1 cellular context compared by ENCODE assay signal in genomic region chr3:183349421-183350157, GRCh38.
A peak's percentile ranks its signal among the peaks of the same experiment; 100 is the strongest.
TF ChIP-seq lines count a peak whose summit lies in the region.

No MANE protein-coding gene starts in this region.

TF ChIP-seq in K562, 482 proteins besides CTCF, POLR2A, EP300 and RAD21 (continued from another document and continues in another):
- no peak for TF ChIP-seq CLOCK (CRISPR knock-in tag; IDR thresholded peaks at IDR 0.05; ENCODE audit: borderline replicate concordance)
- TF ChIP-seq CBFA2T2 (conservative IDR thresholded peaks at IDR 0.05), result peak; percentile 51; the same call in 1 of the 2 replicates
- TF ChIP-seq FOXJ2 (tag; IDR thresholded peaks at IDR 0.05), result no peak
- TF ChIP-seq TOE1 (IDR thresholded peaks at IDR 0.05; ENCODE audit: borderline replicate concordance), result no peak
- no peak for TF ChIP-seq TOE1 (CRISPR knock-in tag; IDR thresholded peaks at IDR 0.05; ENCODE audit: borderline replicate concordance, low read depth)
- no peak for TF ChIP-seq ZNF583 (CRISPR knock-in tag; IDR thresholded peaks at IDR 0.05)
- TF ChIP-seq SP1 (CRISPR knock-in tag; IDR thresholded peaks at IDR 0.05), result no peak
- TF ChIP-seq BRD9 (IDR thresholded peaks at IDR 0.05; ENCODE audit: low read depth, partially characterized antibody), result no peak
- no peak for TF ChIP-seq RAD51 (IDR thresholded peaks at IDR 0.05; ENCODE audit: borderline replicate concordance, low read depth)
- TF ChIP-seq ATF4 (CRISPR knock-in tag; IDR thresholded peaks at IDR 0.05), result no peak
- TF ChIP-seq RREB1 (CRISPR knock-in tag; IDR thresholded peaks at IDR 0.05), result no peak
- no peak for TF ChIP-seq RUNX1 (IDR thresholded peaks at IDR 0.05; ENCODE audit: low read depth)
- TF ChIP-seq DLX4 (CRISPR knock-in tag; IDR thresholded peaks at IDR 0.05), result no peak
- 0 out of 2 replicates have a peak, but pooled peaks have one; percentile 35 for TF ChIP-seq SMARCC2 (IDR thresholded peaks at IDR 0.05; ENCODE audit: low read depth)
- TF ChIP-seq ZKSCAN8 (CRISPR knock-in tag; IDR thresholded peaks at IDR 0.05), result no peak
- no peak for TF ChIP-seq BDP1 (IDR thresholded peaks at IDR 0.05; ENCODE audit: insufficient read depth, insufficient read length)
- TF ChIP-seq TBP (optimal IDR thresholded peaks at IDR 0.05; ENCODE audit: low read depth, low read length), result no peak
- no peak for TF ChIP-seq ZZZ3 (IDR thresholded peaks at IDR 0.05)
- no peak for TF ChIP-seq ZNF184 (CRISPR knock-in tag; IDR thresholded peaks at IDR 0.05)
- TF ChIP-seq NCOA6 (IDR thresholded peaks at IDR 0.05), result no peak
- no peak for TF ChIP-seq PKNOX1 (IDR thresholded peaks at IDR 0.05)
- TF ChIP-seq BRF1 (IDR thresholded peaks at IDR 0.05; ENCODE audit: borderline replicate concordance, extremely low read depth, insufficient read length), result no peak
- no peak for TF ChIP-seq ZNF717 (CRISPR knock-in tag; IDR thresholded peaks at IDR 0.05)
- no peak for TF ChIP-seq PREB (CRISPR knock-in tag; IDR thresholded peaks at IDR 0.05)
- TF ChIP-seq MCM5 (IDR thresholded peaks at IDR 0.05; ENCODE audit: low read depth), result no peak
- no peak for TF ChIP-seq SFPQ (IDR thresholded peaks at IDR 0.05; ENCODE audit: low read depth, low read length)
- TF ChIP-seq ZNF263 (CRISPR knock-in tag; IDR thresholded peaks at IDR 0.05; ENCODE audit: borderline replicate concordance), result no peak
- no peak for TF ChIP-seq E2F5 (CRISPR knock-in tag; IDR thresholded peaks at IDR 0.05)
- TF ChIP-seq HDAC3 (IDR thresholded peaks at IDR 0.05; ENCODE audit: borderline replicate concordance, partially characterized antibody), result no peak
- TF ChIP-seq SAP30 (IDR thresholded peaks at IDR 0.05; ENCODE audit: borderline replicate concordance, insufficient read depth, low read depth, low read length, poor library complexity, severe bottlenecking), result no peak
- TF ChIP-seq YY1 (IDR thresholded peaks at IDR 0.05; ENCODE audit: borderline replicate concordance in 1 of 3, control insufficient read depth in 1 of 3, extremely low read depth in 1 of 3, insufficient read depth in 3 of 3, insufficient read length in 1 of 3, insufficient replicate concordance in 2 of 3, low read depth in 1 of 3, low read length in 2 of 3), result no peak
- no peak for TF ChIP-seq E2F3 (CRISPR knock-in tag; IDR thresholded peaks at IDR 0.05)
- no peak for TF ChIP-seq NCOA2 (IDR thresholded peaks at IDR 0.05; ENCODE audit: partially characterized antibody in 2 of 2)
- TF ChIP-seq MAFK (IDR thresholded peaks at IDR 0.05; ENCODE audit: low read length), result no peak; the same call in 1 of the 2 replicates
- no peak for TF ChIP-seq ZNF57 (CRISPR knock-in tag; IDR thresholded peaks at IDR 0.05)
- no peak for TF ChIP-seq MAFF (IDR thresholded peaks at IDR 0.05; ENCODE audit: low read length)
- TF ChIP-seq ZNF124 (CRISPR knock-in tag; IDR thresholded peaks at IDR 0.05), result no peak
- no peak for TF ChIP-seq ZFX (CRISPR knock-in tag; IDR thresholded peaks at IDR 0.05)
- TF ChIP-seq TEAD1 (CRISPR knock-in tag; IDR thresholded peaks at IDR 0.05), result no peak
- no peak for TF ChIP-seq ZBTB5 (IDR thresholded peaks at IDR 0.05)
- TF ChIP-seq NUFIP1 (IDR thresholded peaks at IDR 0.05; ENCODE audit: partially characterized antibody), result no peak
- TF ChIP-seq IRF9 (tag; IDR thresholded peaks at IDR 0.05), result no peak
- TF ChIP-seq SIN3B (IDR thresholded peaks at IDR 0.05; ENCODE audit: low read depth), result no peak
- no peak for TF ChIP-seq FOXA1 (IDR thresholded peaks at IDR 0.05; ENCODE audit: borderline replicate concordance)
- TF ChIP-seq HLTF (IDR thresholded peaks at IDR 0.05), result no peak
- TF ChIP-seq HEY1 (CRISPR knock-in tag; IDR thresholded peaks at IDR 0.05; ENCODE audit: borderline replicate concordance), result no peak
- no peak for TF ChIP-seq PHB (CRISPR knock-in tag; IDR thresholded peaks at IDR 0.05)
